Comparison of ENCODE assay signal across 22 cellular contexts in the genomic region with DNA sequence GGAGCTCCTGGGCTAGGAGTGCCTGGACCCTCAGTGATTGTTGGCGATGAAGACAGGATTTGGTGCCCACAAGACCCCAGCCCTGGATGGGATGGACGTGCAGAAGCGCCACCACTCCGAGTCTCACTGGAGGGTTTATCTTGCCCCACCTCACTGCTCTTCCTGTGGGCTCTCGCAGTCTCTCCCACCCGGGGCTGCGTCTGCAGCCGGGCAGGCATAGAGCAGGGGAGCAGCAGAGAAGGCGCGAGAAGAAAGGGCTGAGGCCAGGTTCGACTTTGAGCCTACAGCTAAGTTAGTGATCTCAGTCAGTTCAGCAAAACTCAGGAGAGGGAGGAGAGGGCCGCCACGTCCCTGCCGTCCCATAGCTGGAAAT.
"Had no signal": no experiment of that assay in that cellular context is flagged by ENCODE, and none has a peak within 500 bp of the region (broad histone marks: within the 10 kb centered on the region; RNA-seq: fewer than 3 reads in every experiment).

No MANE protein-coding gene starts in this region.

- DNase-seq: activated B cell treated with CpG ODN at 0.5 μM for 24 hours; activated CD4-positive, alpha-beta T cell treated with anti-CD3 and anti-CD28 coated beads for 1 hour; activated CD4-positive, alpha-beta T cell treated with anti-CD3 and anti-CD28 coated beads, Interleukin-2, amount 10 ng/mL, durations not matched to agents 24 days and 14 days; activated CD4-positive, alpha-beta T cell treated with anti-CD3 and anti-CD28 coated beads, Interleukin-2, amount 50 U/mL, for 48 hours; activated CD8-positive, alpha-beta memory T cell treated with anti-CD3 and anti-CD28 coated beads, Interleukin-2, amount 50 U/mL, for 48 hours; activated effector memory CD4-positive, alpha-beta T cell treated with anti-CD3 and anti-CD28 coated beads, Interleukin-2, amount 50 U/mL, for 16 hours; activated naive CD4-positive, alpha-beta T cell treated with Interleukin-2 at 50 U/mL for 16 hours; activated T-cell treated with anti-CD3 and anti-CD28 coated beads, Interleukin-2, amount 50 U/mL, for 4 hours; amygdala; Kasumi-1; KBM-7; NCI-H1105 treated with DMSO at 0.1 percent for 48 hours; NCI-H146; NCI-H187 treated with DMSO at 0.1 percent for 48 hours; NCI-H2081 treated with DMSO at 0.1 percent for 48 hours; NCI-H446; NCI-H524; PC-3; SHP77 treated with DMSO at 0.1 percent for 48 hours; T-helper 2 cell; T1000 had no signal

- H3K27me3 Mint-ChIP-seq: activated B cell treated with CpG ODN at 0.5 μM for 24 hours; activated CD4-positive, alpha-beta T cell treated with anti-CD3 and anti-CD28 coated beads, Interleukin-2, amount 10 ng/mL, durations not matched to agents 24 days and 14 days; brain had no signal

- H3K27ac Mint-ChIP-seq: activated B cell treated with CpG ODN at 0.5 μM for 24 hours; activated CD4-positive, alpha-beta T cell treated with anti-CD3 and anti-CD28 coated beads, Interleukin-2, amount 10 ng/mL, durations not matched to agents 24 days and 14 days; brain had no signal

- H3K9me3 Mint-ChIP-seq: activated B cell treated with CpG ODN at 0.5 μM for 24 hours; activated CD4-positive, alpha-beta T cell treated with anti-CD3 and anti-CD28 coated beads, Interleukin-2, amount 10 ng/mL, durations not matched to agents 24 days and 14 days; activated T-cell treated with anti-CD3 and anti-CD28 coated beads, Interleukin-2, amount 50 U/mL, for 4 hours; brain had no signal

- H3K4me3 Mint-ChIP-seq: activated B cell treated with CpG ODN at 0.5 μM for 24 hours; activated CD4-positive, alpha-beta T cell treated with anti-CD3 and anti-CD28 coated beads, Interleukin-2, amount 10 ng/mL, durations not matched to agents 24 days and 14 days; activated T-cell treated with anti-CD3 and anti-CD28 coated beads, Interleukin-2, amount 50 U/mL, for 4 hours; brain had no signal

- ATAC-seq: activated T-cell treated with anti-CD3 and anti-CD28 coated beads, Interleukin-2, amount 50 U/mL, for 4 hours; PC-3 had no signal
